In genomic region chr12:123533672-123534643, GRCh38 we compare ENCODE assay signal across 8 cellular contexts.
DNase-seq lines count a peak whose midpoint lies in the region; ATAC-seq and TF ChIP-seq lines count a peak whose summit lies in the region.

Gene RILPL1, minus strand, starts transcription at chr12:123533719. Its CDS starts 237 bp downstream, at chr12:123533482.

- H3K4me1 ChIP-seq in KMS-11 (ENCODE audit: low read depth, poor library complexity, severe bottlenecking), result peaks cover 14% of the 10 kb centered on the region

- no peaks in the 10 kb centered on the region for H4K20me1 ChIP-seq in KMS-11 (ENCODE audit: insufficient read depth)

- no peaks in the 10 kb centered on the region for H3K79me2 ChIP-seq in KMS-11 (ENCODE audit: insufficient read depth, low read depth)

- peak within 1 kb of the TSS; percentile 39; the same call in 1 of the 2 replicates for H3K4me2 ChIP-seq in KMS-11

- no peaks in the 10 kb centered on the region for H3K36me3 ChIP-seq in KMS-11 (ENCODE audit: insufficient read depth)

- H2AFZ ChIP-seq in KMS-11 (ENCODE audit: low read depth), result peak within 1 kb of the TSS; percentile 49

- H3K27me3 ChIP-seq in KMS-11 (ENCODE audit: insufficient read depth, low read depth), result no peaks in the 10 kb centered on the region

- no peak within 1 kb of the TSS for H3K9ac ChIP-seq in KMS-11

- ATAC-seq in GM18502 (IDR thresholded peaks at IDR 0.05; ENCODE audit: poor library complexity, unreplicated experiment), result peak; percentile 51

- H3K4me3 ChIP-seq in KMS-11 (IDR thresholded peaks at IDR 0.05; ENCODE audit: insufficient read depth, low read depth, low read length), result no peak within 1 kb of the TSS
- H3K4me3 ChIP-seq in WI38 (ENCODE audit: low read depth, low read length), result peak within 1 kb of the TSS; percentile 72
- H3K4me3 ChIP-seq in skin epidermis, result peak within 1 kb of the TSS; percentile 56 to 89 (median 72)

- DNase-seq in 8988T (peak; percentile 73), inferior parietal cortex (ENCODE audit: extremely low spot score) (peak; percentile 36), NK-92 (lab: John Stamatoyannopoulos, UW; ENCODE audit: unreplicated experiment) (no peak)
- DNase-seq in central memory CD4-positive, alpha-beta T cell, result peak; percentile 40

- TF ChIP-seq CTCF in KMS-11 (conservative IDR thresholded peaks at IDR 0.05; ENCODE audit: low read depth, low read length), result no peak
- no peak for TF ChIP-seq CTCF in WI38 (IDR thresholded peaks at IDR 0.05; ENCODE audit: low read depth, low read length)

- H3K27ac ChIP-seq in KMS-11 (no peak within 1 kb of the TSS), skin epidermis (peak within 1 kb of the TSS; percentile 74 to 93 (median 87))
